ENCODE assay signal across 8 cellular contexts in the genomic region with DNA sequence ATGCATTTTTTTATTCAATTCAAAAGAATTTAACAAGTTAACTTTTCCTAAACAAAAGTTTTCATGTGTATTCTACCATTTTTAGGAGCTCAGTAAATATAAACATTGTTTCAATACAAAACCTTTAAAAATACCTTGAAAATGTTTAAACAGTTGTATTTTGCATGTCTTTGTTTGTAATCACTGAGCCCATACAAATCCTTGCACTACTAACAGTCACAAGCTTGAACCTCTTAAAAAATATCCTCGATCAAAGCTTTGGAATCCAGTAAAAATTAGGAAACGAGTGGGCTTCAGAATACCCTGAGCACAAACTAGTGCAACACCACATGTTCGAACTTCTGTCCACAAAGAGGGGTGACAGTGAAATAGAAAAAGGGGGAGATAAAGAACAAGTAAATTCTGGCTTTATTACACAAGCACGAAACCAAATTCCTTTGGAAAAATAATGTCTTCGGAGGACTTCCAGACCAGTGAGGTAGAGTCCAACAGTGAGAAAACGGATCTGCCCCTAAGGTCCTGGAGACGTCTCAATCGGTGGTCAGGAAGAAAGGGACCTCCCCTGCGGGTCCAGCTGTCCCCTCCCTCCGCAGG. TPM values are rescaled to one million over a fixed set of nuclear protein-coding genes. Genes with fewer than 3 reads are reported as not detected.
A peak's percentile ranks its signal among the peaks of the same experiment; 100 is the strongest.
DNase-seq lines count a peak whose midpoint lies in the region; TF ChIP-seq lines count a peak whose summit lies in the region.

No MANE protein-coding gene starts in this region.

- intact Hi-C loops in adrenal gland (cut with DNase I), result no loop called here
- intact Hi-C loops in lower leg skin (cut with DNase I; ENCODE audit: low total_unique reads), result no loop called here

- peak overlapping the region; percentile 85 for H3K4me3 Mint-ChIP-seq in activated naive CD4-positive, alpha-beta T cell treated with anti-CD3 and anti-CD28 coated beads, Interleukin-2, amount 10 ng/mL, durations not matched to agents 7 days and 5 days
- peak overlapping the region; percentile 88 for H3K4me3 Mint-ChIP-seq in type B pancreatic cell

- CTCF ChIA-PET in activated naive CD4-positive, alpha-beta T cell treated with anti-CD3 and anti-CD28 coated beads, Interleukin-2, amount 10 ng/mL, durations not matched to agents 7 days and 5 days (lab: Charles Lee), result interaction anchor here (0.8 to 5.8 kb wide), 14 partner anchors 56 to 195 kb away, joined by 3 to 101 read pairs (median 4); no protein-coding TSS in a partner anchor

- no peaks in the 10 kb centered on the region for H3K27me3 ChIP-seq in adrenal gland

- no peaks in the 10 kb centered on the region for H3K9me3 Mint-ChIP-seq in activated naive CD4-positive, alpha-beta T cell treated with anti-CD3 and anti-CD28 coated beads, Interleukin-2, amount 10 ng/mL, durations not matched to agents 7 days and 5 days
- peaks cover 5% of the 10 kb centered on the region for H3K9me3 Mint-ChIP-seq in type B pancreatic cell

- no peak for DNase-seq in activated naive CD4-positive, alpha-beta T cell treated with anti-CD3 and anti-CD28 coated beads, Interleukin-2, amount 10 ng/mL, durations not matched to agents 7 days and 5 days
- no peak for DNase-seq in activated naive CD4-positive, alpha-beta T cell treated with Interleukin-2 at 50 U/mL for 16 hours
- no peak for DNase-seq in adrenal gland
- no peak for DNase-seq in lower leg skin (ENCODE audit: low spot score in 2 of 2)
- DNase-seq in type B pancreatic cell (ENCODE audit: extremely low spot score, unreplicated experiment), result no peak
- no peak for DNase-seq in NCI-H1436 treated with DMSO at 0.1 percent for 48 hours (lab: John Stamatoyannopoulos, UW)
- DNase-seq in erythroblast (lab: John Stamatoyannopoulos, UW), result no peak
- no peak for DNase-seq in NCI-H1930 (lab: John Stamatoyannopoulos, UW)

- no peaks in the 10 kb centered on the region for H3K36me3 ChIP-seq in adrenal gland (replicated peaks in 1 of 2)

- 9 to 11% (median 10%) methylated on average over 8 to 10 of the region's 10 CpGs for WGBS in adrenal gland, 4 donors
- 3 to 8% methylated on average over 9 to 10 of the region's 10 CpGs for WGBS in lower leg skin, 2 donors

- TF ChIP-seq CTCF in adrenal gland (IDR thresholded peaks at IDR 0.05) (no peak), lower leg skin (IDR thresholded peaks at IDR 0.05) (no peak), type B pancreatic cell (conservative IDR thresholded peaks at IDR 0.05) (no peak)

- no peak for TF ChIP-seq POLR2A in adrenal gland (IDR thresholded peaks at IDR 0.05)
- TF ChIP-seq POLR2A in lower leg skin (IDR thresholded peaks at IDR 0.05), result no peak
- TF ChIP-seq POLR2A in erythroblast (IDR thresholded peaks at IDR 0.05; ENCODE audit: low read length), result no peak

- no peaks in the 10 kb centered on the region for H3K9me3 ChIP-seq in adrenal gland (replicated peaks in 1 of 3)

- peaks cover 13% of the 10 kb centered on the region for H3K27me3 Mint-ChIP-seq in activated naive CD4-positive, alpha-beta T cell treated with anti-CD3 and anti-CD28 coated beads, Interleukin-2, amount 10 ng/mL, durations not matched to agents 7 days and 5 days
- H3K27me3 Mint-ChIP-seq in type B pancreatic cell, result peaks cover 4% of the 10 kb centered on the region

- H3K36me3 Mint-ChIP-seq in activated naive CD4-positive, alpha-beta T cell treated with anti-CD3 and anti-CD28 coated beads, Interleukin-2, amount 10 ng/mL, durations not matched to agents 7 days and 5 days, result peaks cover 4% of the 10 kb centered on the region
- peaks cover 3% of the 10 kb centered on the region for H3K36me3 Mint-ChIP-seq in type B pancreatic cell

- peaks cover 0 to 20% of the 10 kb centered on the region in 2 donors for H3K4me1 ChIP-seq in adrenal gland (replicated peaks in 1 of 2)

- peak overlapping the region in 4 of 5 donors; percentile 91 to 97 (median 96) for H3K27ac ChIP-seq in adrenal gland

- H3K27ac Mint-ChIP-seq in activated naive CD4-positive, alpha-beta T cell treated with anti-CD3 and anti-CD28 coated beads, Interleukin-2, amount 10 ng/mL, durations not matched to agents 7 days and 5 days, result peak overlapping the region; percentile 74
- H3K27ac Mint-ChIP-seq in type B pancreatic cell, result peak overlapping the region; percentile 87

- H3K4me1 Mint-ChIP-seq in activated naive CD4-positive, alpha-beta T cell treated with anti-CD3 and anti-CD28 coated beads, Interleukin-2, amount 10 ng/mL, durations not matched to agents 7 days and 5 days, result peaks cover 37% of the 10 kb centered on the region
- H3K4me1 Mint-ChIP-seq in type B pancreatic cell (ENCODE audit: unreplicated experiment), result peaks cover 9% of the 10 kb centered on the region

- peak overlapping the region in 3 of 4 donors; percentile 15 to 97 (median 92) for H3K4me3 ChIP-seq in adrenal gland
- peak overlapping the region; percentile 74 for H3K4me3 ChIP-seq in lower leg skin (ENCODE audit: low read depth, poor library complexity, severe bottlenecking)

RNA-seq across cellular contexts. Expression of a gene that starts 1.5 kb away (rescaled TPM):
- 10 to 100 TPM; 16.2 to 47.9 (median 23.7) TPM for total RNA-seq in adrenal gland
- 10 to 100 TPM in 1 of 3 donors, 1 to 10 TPM in 2; 6.5 to 10.3 (median 8.6) TPM for polyA plus RNA-seq in adrenal gland
- total RNA-seq in lower leg skin, result 10 to 100 TPM in 1 of 4 donors, 1 to 10 TPM in 3; 3.0 to 13.4 (median 8.3) TPM
- 17.9 and 30.2 TPM in 2 replicates for total RNA-seq in type B pancreatic cell (ENCODE audit: low replicate concordance)
